In the genomic region with DNA sequence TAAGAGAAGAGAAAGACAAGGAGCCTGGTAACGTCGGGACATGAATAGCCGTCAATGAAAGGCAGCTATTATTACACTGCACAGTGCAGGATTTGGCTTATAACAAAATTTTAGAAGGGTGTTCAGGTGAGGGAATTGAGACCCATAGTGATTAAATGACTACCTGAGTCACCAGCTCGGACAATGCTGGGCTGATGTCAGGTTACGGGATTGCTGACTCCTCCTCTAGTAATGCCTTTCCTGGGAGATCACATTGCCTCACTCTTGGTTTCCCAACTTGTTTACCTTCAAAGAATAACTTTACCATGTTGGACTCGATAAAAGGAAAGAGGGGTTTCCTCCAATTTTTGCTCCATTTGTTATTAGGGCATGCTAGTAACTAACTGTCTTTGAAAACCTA, we compare ENCODE assay signal across 25 cellular contexts.
"Had no signal": no experiment of that assay in that cellular context is flagged by ENCODE, and none has a peak within 500 bp of the region (broad histone marks: within the 10 kb centered on the region; RNA-seq: fewer than 3 reads in every experiment).

No MANE protein-coding gene starts in this region.

- H3K4me2 ChIP-seq: smooth muscle cell had no signal

- DNase-seq: activated B cell treated with CpG ODN at 0.5 μM for 24 hours; activated CD4-positive, alpha-beta T cell treated with anti-CD3 and anti-CD28 coated beads for 36 hours; activated CD4-positive, alpha-beta T cell treated with anti-CD3 and anti-CD28 coated beads, Interleukin-2, amount 50 U/mL, for 4 hours; activated effector memory CD4-positive, alpha-beta T cell treated with anti-CD3 and anti-CD28 coated beads, Interleukin-2, amount 50 U/mL, for 16 hours; activated naive CD4-positive, alpha-beta T cell treated with anti-CD3 and anti-CD28 coated beads, Interleukin-2, amount 10 ng/mL, durations not matched to agents 7 days and 5 days; amygdala; caudate nucleus; dermis blood vessel endothelial cell; effector CD8-positive, alpha-beta T cell; esophagus squamous epithelium; heart left ventricle; naive thymus-derived CD8-positive, alpha-beta T cell; ovary; right cardiac atrium; stimulated activated CD4-positive, alpha-beta T cell treated with anti-CD3 and anti-CD28 coated beads, Interleukin-15, amount 100 ng/mL, for 24 hours; SW 1271; T-helper 17 cell; upper lobe of left lung had no signal

- H3K4me3 ChIP-seq: esophagus squamous epithelium, gastroesophageal sphincter, heart left ventricle, lung, ovary, prostate gland, SK-N-MC, smooth muscle cell, thoracic aorta, upper lobe of left lung had no signal

- ATAC-seq: activated CD4-positive, alpha-beta T cell treated with anti-CD3 and anti-CD28 coated beads for 36 hours; gastroesophageal sphincter; naive thymus-derived CD8-positive, alpha-beta T cell; right cardiac atrium; stimulated activated memory B cell treated with anti-CD40 and anti-IgM and Interleukin-4, amounts not matched to agents 10 μg/mL and 1 μg/mL and 100 μg/mL, for 72 hours; T-helper 17 cell had no signal

- H3K4me1 ChIP-seq: esophagus squamous epithelium, prostate gland, upper lobe of left lung had no signal

- H3K9me3 ChIP-seq: esophagus squamous epithelium, gastroesophageal sphincter, heart left ventricle, ovary, prostate gland, thoracic aorta, upper lobe of left lung had no signal

- H3K27ac ChIP-seq: esophagus squamous epithelium, gastroesophageal sphincter, heart left ventricle, ovary, prostate gland, SK-N-MC, thoracic aorta, upper lobe of left lung had no signal

- H3K36me3 ChIP-seq: esophagus squamous epithelium, gastroesophageal sphincter, heart left ventricle, ovary, prostate gland, thoracic aorta, upper lobe of left lung had no signal

- H3K27me3 ChIP-seq: esophagus squamous epithelium, gastroesophageal sphincter, heart left ventricle, ovary, upper lobe of left lung had no signal
